34 cellular contexts compared by ENCODE assay signal in genomic region chr2:41510108-41510507, GRCh38.
A peak's percentile ranks its signal among the peaks of the same experiment; 100 is the strongest.
DNase-seq lines count a peak whose midpoint lies in the region; ATAC-seq and TF ChIP-seq lines count a peak whose summit lies in the region.
"Had no signal": no experiment of that assay in that cellular context is flagged by ENCODE, and none has a peak within 500 bp of the region (broad histone marks: within the 10 kb centered on the region; RNA-seq: fewer than 3 reads in every experiment).

No MANE protein-coding gene starts in this region.

- peak; percentile 77 for ATAC-seq in DND-41 (ENCODE audit: insufficient read depth, low read depth)
- no peak for ATAC-seq in HG02973 (IDR thresholded peaks at IDR 0.05; ENCODE audit: unreplicated experiment)
- ATAC-seq: foreskin keratinocyte; stimulated activated naive CD8-positive, alpha-beta T cell treated with anti-CD3 and anti-CD28 coated beads, Interleukin-15, Interleukin-2, amounts not matched to agents 100 U/mL and 50 U/mL, for 24 hours had no signal

- H3K4me1 ChIP-seq in DND-41 (ENCODE audit: insufficient read depth, low read length) (peaks cover 14% of the 10 kb centered on the region), GM23248 (ENCODE audit: insufficient read depth) (no peaks in the 10 kb centered on the region)
- H3K4me1 ChIP-seq: BE2C, Caco-2, esophagus squamous epithelium, foreskin keratinocyte, SJCRH30 had no signal

- DNase-seq in Ammon's horn (ENCODE audit: low spot score) (peak; percentile 20), DND-41 (peak; percentile 32), NOMO-1 treated with DMSO at 0.1 percent for 48 hours (lab: John Stamatoyannopoulos, UW; ENCODE audit: unreplicated experiment) (peak; percentile 61), endothelial cell (ENCODE audit: low spot score) (peak; percentile 3), GM23248 (no peak), GM03348 (ENCODE audit: low spot score) (no peak)
- DNase-seq: activated CD4-positive, alpha-beta T cell treated with anti-CD3 and anti-CD28 coated beads for 4 hours; amniotic stem cell; BE2C; Caco-2; cerebellar nuclear complex; dermis blood vessel endothelial cell; DMS79 treated with DMSO at 0.1 percent for 48 hours; endodermal cell; esophagus squamous epithelium; foreskin keratinocyte; kidney; MG63; midbrain; naive B cell; NCI-H1436 treated with DMSO at 0.1 percent for 48 hours; NCI-H226; NCI-H748 treated with DMSO at 0.1 percent for 48 hours; right cardiac atrium; RPMI8226; SJCRH30; spleen; stimulated activated CD4-positive, alpha-beta T cell treated with anti-CD3 and anti-CD28 coated beads, Interleukin-2, amount 100 ng/mL, for 24 hours; stimulated activated naive CD8-positive, alpha-beta T cell treated with anti-CD3 and anti-CD28 coated beads, Interleukin-15, Interleukin-2, amounts not matched to agents 100 U/mL and 50 U/mL, for 24 hours; WERI-Rb-1 had no signal

- no peak overlapping the region for H3K27ac Mint-ChIP-seq in endothelial cell (ENCODE audit: unreplicated experiment)
- H3K27ac Mint-ChIP-seq: activated naive CD4-positive, alpha-beta T cell treated with anti-CD3 and anti-CD28 coated beads, Interleukin-2, amount 50 U/mL, for 24 hours; brain; endodermal cell had no signal

- H3F3A ChIP-seq in GM23248 (ENCODE audit: insufficient read depth), result no peaks in the 10 kb centered on the region

- H3K9ac ChIP-seq in DND-41 (ENCODE audit: low read depth, low read length), result no peak overlapping the region
- H3K9ac ChIP-seq in GM23248, result no peak overlapping the region

- H3K4me2 ChIP-seq in DND-41 (ENCODE audit: insufficient read depth, low read length), result no peak overlapping the region
- no peak overlapping the region for H3K4me2 ChIP-seq in GM23248 (ENCODE audit: unreplicated experiment)

- H3K9me3 Mint-ChIP-seq in endothelial cell (ENCODE audit: unreplicated experiment), result no peaks in the 10 kb centered on the region

- no peaks in the 10 kb centered on the region for H3K79me2 ChIP-seq in DND-41 (ENCODE audit: insufficient read depth, low read length)
- no peaks in the 10 kb centered on the region for H3K79me2 ChIP-seq in GM23248 (ENCODE audit: insufficient read depth)

- peaks cover 3% of the 10 kb centered on the region for H3K4me1 Mint-ChIP-seq in endothelial cell (ENCODE audit: unreplicated experiment)
- H3K4me1 Mint-ChIP-seq: activated naive CD4-positive, alpha-beta T cell treated with anti-CD3 and anti-CD28 coated beads, Interleukin-2, amount 50 U/mL, for 24 hours; brain; endodermal cell; naive B cell had no signal

- H3K27ac ChIP-seq in DND-41 (ENCODE audit: low read length), result no peak overlapping the region
- no peak overlapping the region for H3K27ac ChIP-seq in GM23248
- H3K27ac ChIP-seq: esophagus squamous epithelium, foreskin keratinocyte, neutrophil, SJCRH30, spleen, WERI-Rb-1 had no signal

- H3K27me3 ChIP-seq in DND-41 (ENCODE audit: insufficient read depth, low read length, poor library complexity) (no peaks in the 10 kb centered on the region), GM23248 (replicated peaks; ENCODE audit: insufficient read depth) (no peaks in the 10 kb centered on the region)
- H3K27me3 ChIP-seq: BE2C, esophagus squamous epithelium, foreskin keratinocyte, MG63, neutrophil, SJCRH30, spleen had no signal

- H3K4me3 Mint-ChIP-seq in endothelial cell (ENCODE audit: unreplicated experiment), result no peak overlapping the region
- H3K4me3 Mint-ChIP-seq: activated naive CD4-positive, alpha-beta T cell treated with anti-CD3 and anti-CD28 coated beads, Interleukin-2, amount 50 U/mL, for 24 hours; brain; endodermal cell; naive B cell had no signal

- 1 to 3% methylated on average over 4 of the region's 4 CpGs for WGBS in GM23248 (ENCODE audit: low coverage in 1 of 2, low lambda C conversion rate in 2 of 2, missing lambda C conversion rate in 2 of 2), 2 experiments

- H2AFZ ChIP-seq in DND-41 (ENCODE audit: low read depth, low read length), result peak overlapping the region; percentile 55
- H2AFZ ChIP-seq in GM23248, result no peak overlapping the region

- no peak for TF ChIP-seq CTCF in DND-41 (IDR thresholded peaks at IDR 0.05; ENCODE audit: borderline replicate concordance, extremely low read depth, low read length, poor library complexity, severe bottlenecking)
- no peak for TF ChIP-seq CTCF in endothelial cell (IDR thresholded peaks at IDR 0.05; ENCODE audit: unreplicated experiment)

- no peaks in the 10 kb centered on the region for H3K36me3 Mint-ChIP-seq in endothelial cell (ENCODE audit: low read depth, unreplicated experiment)
- H3K36me3 Mint-ChIP-seq: activated naive CD4-positive, alpha-beta T cell treated with anti-CD3 and anti-CD28 coated beads, Interleukin-2, amount 50 U/mL, for 24 hours; brain; naive B cell had no signal

- in situ Hi-C loops in GM23248 (cut with MboI), result no loop called here

- peaks cover 1% of the 10 kb centered on the region for H3K27me3 Mint-ChIP-seq in endothelial cell (ENCODE audit: unreplicated experiment)
- H3K27me3 Mint-ChIP-seq: brain, naive B cell had no signal

- H3K9me3 ChIP-seq in DND-41 (ENCODE audit: insufficient read depth, low read length, severe bottlenecking) (peaks cover 3% of the 10 kb centered on the region), GM23248 (ENCODE audit: low read depth) (no peaks in the 10 kb centered on the region)
- H3K9me3 ChIP-seq: BE2C, Caco-2, esophagus squamous epithelium, MG63, neutrophil, SJCRH30 had no signal

- H3K36me3 ChIP-seq in DND-41 (ENCODE audit: insufficient read depth, low read length), result no peaks in the 10 kb centered on the region
- no peaks in the 10 kb centered on the region for H3K36me3 ChIP-seq in GM23248 (ENCODE audit: low read depth)
- H3K36me3 ChIP-seq: BE2C, esophagus squamous epithelium, MG63, neutrophil, SJCRH30, spleen, WERI-Rb-1 had no signal

- H4K20me1 ChIP-seq in DND-41 (ENCODE audit: insufficient read depth, low read length) (no peaks in the 10 kb centered on the region), GM23248 (ENCODE audit: insufficient read depth) (no peaks in the 10 kb centered on the region)

- H3K9me2 ChIP-seq in GM23248 (ENCODE audit: insufficient read depth), result no peaks in the 10 kb centered on the region

- H3K4me3 ChIP-seq in DND-41 (ENCODE audit: low read depth in 1 of 2, low read length in 2 of 2) (no peak overlapping the region), GM23248 (no peak overlapping the region)
- H3K4me3 ChIP-seq: esophagus squamous epithelium, MG63, SJCRH30, spleen had no signal

Comparison
In these comparisons a context has a peak if more than half of its experiments do, and no peak if none do; other contexts are left out.
1. DNase-seq: peak in Ammon's horn (single experiment), DND-41 (single experiment), NOMO-1 treated with DMSO at 0.1 percent for 48 hours (single experiment) and endothelial cell (single experiment); none in GM23248 (single experiment) and GM03348 (single experiment).